1 cellular context compared by ENCODE assay signal in genomic region chr10:127346604-127347003, GRCh38.
TF ChIP-seq lines count a peak whose summit lies in the region.

No MANE protein-coding gene starts in this region.

TF ChIP-seq in GM12878, 131 proteins besides CTCF, POLR2A, EP300 and RAD21 (continued from another document):
- TF ChIP-seq BCLAF1 (IDR thresholded peaks at IDR 0.05) (no peak), CHD1 (IDR thresholded peaks at IDR 0.05; ENCODE audit: low read depth, low read length) (no peak)
